Comparison of ENCODE assay signal across 1 cellular context in genomic region chr17:78128616-78129384, GRCh38.
A peak's percentile ranks its signal among the peaks of the same experiment; 100 is the strongest.
TF ChIP-seq lines count a peak whose summit lies in the region.

A gene with protein sequence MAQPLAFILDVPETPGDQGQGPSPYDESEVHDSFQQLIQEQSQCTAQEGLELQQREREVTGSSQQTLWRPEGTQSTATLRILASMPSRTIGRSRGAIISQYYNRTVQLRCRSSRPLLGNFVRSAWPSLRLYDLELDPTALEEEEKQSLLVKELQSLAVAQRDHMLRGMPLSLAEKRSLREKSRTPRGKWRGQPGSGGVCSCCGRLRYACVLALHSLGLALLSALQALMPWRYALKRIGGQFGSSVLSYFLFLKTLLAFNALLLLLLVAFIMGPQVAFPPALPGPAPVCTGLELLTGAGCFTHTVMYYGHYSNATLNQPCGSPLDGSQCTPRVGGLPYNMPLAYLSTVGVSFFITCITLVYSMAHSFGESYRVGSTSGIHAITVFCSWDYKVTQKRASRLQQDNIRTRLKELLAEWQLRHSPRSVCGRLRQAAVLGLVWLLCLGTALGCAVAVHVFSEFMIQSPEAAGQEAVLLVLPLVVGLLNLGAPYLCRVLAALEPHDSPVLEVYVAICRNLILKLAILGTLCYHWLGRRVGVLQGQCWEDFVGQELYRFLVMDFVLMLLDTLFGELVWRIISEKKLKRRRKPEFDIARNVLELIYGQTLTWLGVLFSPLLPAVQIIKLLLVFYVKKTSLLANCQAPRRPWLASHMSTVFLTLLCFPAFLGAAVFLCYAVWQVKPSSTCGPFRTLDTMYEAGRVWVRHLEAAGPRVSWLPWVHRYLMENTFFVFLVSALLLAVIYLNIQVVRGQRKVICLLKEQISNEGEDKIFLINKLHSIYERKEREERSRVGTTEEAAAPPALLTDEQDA (minus strand): TSS chr17:78128755. CDS start chr17:78126832, 1,923 bp downstream.

TF ChIP-seq in HepG2, 621 proteins besides CTCF, POLR2A, EP300 and RAD21 (continued from another document and continues in another):
- TF ChIP-seq, protein P1, sequence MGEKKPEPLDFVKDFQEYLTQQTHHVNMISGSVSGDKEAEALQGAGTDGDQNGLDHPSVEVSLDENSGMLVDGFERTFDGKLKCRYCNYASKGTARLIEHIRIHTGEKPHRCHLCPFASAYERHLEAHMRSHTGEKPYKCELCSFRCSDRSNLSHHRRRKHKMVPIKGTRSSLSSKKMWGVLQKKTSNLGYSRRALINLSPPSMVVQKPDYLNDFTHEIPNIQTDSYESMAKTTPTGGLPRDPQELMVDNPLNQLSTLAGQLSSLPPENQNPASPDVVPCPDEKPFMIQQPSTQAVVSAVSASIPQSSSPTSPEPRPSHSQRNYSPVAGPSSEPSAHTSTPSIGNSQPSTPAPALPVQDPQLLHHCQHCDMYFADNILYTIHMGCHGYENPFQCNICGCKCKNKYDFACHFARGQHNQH (CRISPR knock-in tag; IDR thresholded peaks at IDR 0.05) = peak; percentile 54; the same call in 1 of the 2 replicates
- TF ChIP-seq LCORL (IDR thresholded peaks at IDR 0.05) = peak; percentile 41; the same call in 1 of the 2 replicates
- TF ChIP-seq LCORL (CRISPR knock-in tag; IDR thresholded peaks at IDR 0.05) = no peak; the same call in 1 of the 2 replicates
- peak; percentile 61; the same call in 1 of the 2 replicates for TF ChIP-seq SAP130 (CRISPR knock-in tag; IDR thresholded peaks at IDR 0.05; ENCODE audit: low read depth)
- TF ChIP-seq, protein P2, sequence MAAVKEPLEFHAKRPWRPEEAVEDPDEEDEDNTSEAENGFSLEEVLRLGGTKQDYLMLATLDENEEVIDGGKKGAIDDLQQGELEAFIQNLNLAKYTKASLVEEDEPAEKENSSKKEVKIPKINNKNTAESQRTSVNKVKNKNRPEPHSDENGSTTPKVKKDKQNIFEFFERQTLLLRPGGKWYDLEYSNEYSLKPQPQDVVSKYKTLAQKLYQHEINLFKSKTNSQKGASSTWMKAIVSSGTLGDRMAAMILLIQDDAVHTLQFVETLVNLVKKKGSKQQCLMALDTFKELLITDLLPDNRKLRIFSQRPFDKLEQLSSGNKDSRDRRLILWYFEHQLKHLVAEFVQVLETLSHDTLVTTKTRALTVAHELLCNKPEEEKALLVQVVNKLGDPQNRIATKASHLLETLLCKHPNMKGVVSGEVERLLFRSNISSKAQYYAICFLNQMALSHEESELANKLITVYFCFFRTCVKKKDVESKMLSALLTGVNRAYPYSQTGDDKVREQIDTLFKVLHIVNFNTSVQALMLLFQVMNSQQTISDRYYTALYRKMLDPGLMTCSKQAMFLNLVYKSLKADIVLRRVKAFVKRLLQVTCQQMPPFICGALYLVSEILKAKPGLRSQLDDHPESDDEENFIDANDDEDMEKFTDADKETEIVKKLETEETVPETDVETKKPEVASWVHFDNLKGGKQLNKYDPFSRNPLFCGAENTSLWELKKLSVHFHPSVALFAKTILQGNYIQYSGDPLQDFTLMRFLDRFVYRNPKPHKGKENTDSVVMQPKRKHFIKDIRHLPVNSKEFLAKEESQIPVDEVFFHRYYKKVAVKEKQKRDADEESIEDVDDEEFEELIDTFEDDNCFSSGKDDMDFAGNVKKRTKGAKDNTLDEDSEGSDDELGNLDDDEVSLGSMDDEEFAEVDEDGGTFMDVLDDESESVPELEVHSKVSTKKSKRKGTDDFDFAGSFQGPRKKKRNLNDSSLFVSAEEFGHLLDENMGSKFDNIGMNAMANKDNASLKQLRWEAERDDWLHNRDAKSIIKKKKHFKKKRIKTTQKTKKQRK (IDR thresholded peaks at IDR 0.05; ENCODE audit: low read length) = no peak
- peak; percentile 31; the same call in 1 of the 2 replicates for TF ChIP-seq MYPOP (CRISPR knock-in tag; IDR thresholded peaks at IDR 0.05)
- TF ChIP-seq IKZF4 (CRISPR knock-in tag; IDR thresholded peaks at IDR 0.05; ENCODE audit: borderline replicate concordance, low read depth, not compliant biosample characterization) = no peak
- TF ChIP-seq ZNF180 (CRISPR knock-in tag; IDR thresholded peaks at IDR 0.05; ENCODE audit: borderline replicate concordance, low read depth) = no peak
- TF ChIP-seq NFYB (CRISPR knock-in tag; IDR thresholded peaks at IDR 0.05) = no peak
- TF ChIP-seq, protein P3, sequence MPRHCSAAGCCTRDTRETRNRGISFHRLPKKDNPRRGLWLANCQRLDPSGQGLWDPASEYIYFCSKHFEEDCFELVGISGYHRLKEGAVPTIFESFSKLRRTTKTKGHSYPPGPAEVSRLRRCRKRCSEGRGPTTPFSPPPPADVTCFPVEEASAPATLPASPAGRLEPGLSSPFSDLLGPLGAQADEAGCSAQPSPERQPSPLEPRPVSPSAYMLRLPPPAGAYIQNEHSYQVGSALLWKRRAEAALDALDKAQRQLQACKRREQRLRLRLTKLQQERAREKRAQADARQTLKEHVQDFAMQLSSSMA (CRISPR knock-in tag; IDR thresholded peaks at IDR 0.05) = peak; percentile 15; the same call in 1 of the 2 replicates
- TF ChIP-seq SRY (CRISPR knock-in tag; IDR thresholded peaks at IDR 0.05) = 0 out of 2 replicates have a peak, but pooled peaks have one; percentile 55
- TF ChIP-seq ZNF724P (CRISPR knock-in tag; IDR thresholded peaks at IDR 0.05; ENCODE audit: borderline replicate concordance) = no peak
- TF ChIP-seq ZNF850 (CRISPR knock-in tag; conservative IDR thresholded peaks at IDR 0.05) = no peak
- TF ChIP-seq GRHL1 (CRISPR knock-in tag; conservative IDR thresholded peaks at IDR 0.05) = no peak
- TF ChIP-seq ZBTB26 (CRISPR knock-in tag; IDR thresholded peaks at IDR 0.05; ENCODE audit: borderline replicate concordance) = no peak
- TF ChIP-seq ZNF34 (CRISPR knock-in tag; IDR thresholded peaks at IDR 0.05; ENCODE audit: borderline replicate concordance) = no peak
- TF ChIP-seq ZHX1 (CRISPR knock-in tag; IDR thresholded peaks at IDR 0.05; ENCODE audit: low read depth) = no peak
- no peak for TF ChIP-seq TCF12 (IDR thresholded peaks at IDR 0.05)
- peak; percentile 44; the same call in 1 of the 2 replicates for TF ChIP-seq TCF12 (CRISPR knock-in tag; IDR thresholded peaks at IDR 0.05)
- TF ChIP-seq TCF7 (IDR thresholded peaks at IDR 0.05; ENCODE audit: low read depth) = no peak
- no peak for TF ChIP-seq SMARCE1 (IDR thresholded peaks at IDR 0.05; ENCODE audit: borderline replicate concordance)
- no peak for TF ChIP-seq ZNF598 (CRISPR knock-in tag; IDR thresholded peaks at IDR 0.05; ENCODE audit: borderline replicate concordance)
- no peak for TF ChIP-seq ZNF766 (CRISPR knock-in tag; IDR thresholded peaks at IDR 0.05; ENCODE audit: borderline replicate concordance)
- TF ChIP-seq FLYWCH1 (CRISPR knock-in tag; IDR thresholded peaks at IDR 0.05) = no peak
- no peak for TF ChIP-seq ATM (IDR thresholded peaks at IDR 0.05; ENCODE audit: borderline replicate concordance)
- no peak for TF ChIP-seq ZNF570 (CRISPR knock-in tag; IDR thresholded peaks at IDR 0.05; ENCODE audit: borderline replicate concordance)
- peak; percentile 39; the same call in 1 of the 2 replicates for TF ChIP-seq JUND (CRISPR knock-in tag; IDR thresholded peaks at IDR 0.05)
- no peak for TF ChIP-seq CCAR2 (optimal IDR thresholded peaks at IDR 0.05; ENCODE audit: low read depth, low read length)
- TF ChIP-seq, protein P4, sequence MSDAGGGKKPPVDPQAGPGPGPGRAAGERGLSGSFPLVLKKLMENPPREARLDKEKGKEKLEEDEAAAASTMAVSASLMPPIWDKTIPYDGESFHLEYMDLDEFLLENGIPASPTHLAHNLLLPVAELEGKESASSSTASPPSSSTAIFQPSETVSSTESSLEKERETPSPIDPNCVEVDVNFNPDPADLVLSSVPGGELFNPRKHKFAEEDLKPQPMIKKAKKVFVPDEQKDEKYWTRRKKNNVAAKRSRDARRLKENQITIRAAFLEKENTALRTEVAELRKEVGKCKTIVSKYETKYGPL (CRISPR knock-in tag; IDR thresholded peaks at IDR 0.05) = no peak
- TF ChIP-seq ZSCAN30 (CRISPR knock-in tag; IDR thresholded peaks at IDR 0.05) = no peak
- TF ChIP-seq ZNF329 (CRISPR knock-in tag; IDR thresholded peaks at IDR 0.05; ENCODE audit: low read depth) = no peak
- TF ChIP-seq, protein P5, sequence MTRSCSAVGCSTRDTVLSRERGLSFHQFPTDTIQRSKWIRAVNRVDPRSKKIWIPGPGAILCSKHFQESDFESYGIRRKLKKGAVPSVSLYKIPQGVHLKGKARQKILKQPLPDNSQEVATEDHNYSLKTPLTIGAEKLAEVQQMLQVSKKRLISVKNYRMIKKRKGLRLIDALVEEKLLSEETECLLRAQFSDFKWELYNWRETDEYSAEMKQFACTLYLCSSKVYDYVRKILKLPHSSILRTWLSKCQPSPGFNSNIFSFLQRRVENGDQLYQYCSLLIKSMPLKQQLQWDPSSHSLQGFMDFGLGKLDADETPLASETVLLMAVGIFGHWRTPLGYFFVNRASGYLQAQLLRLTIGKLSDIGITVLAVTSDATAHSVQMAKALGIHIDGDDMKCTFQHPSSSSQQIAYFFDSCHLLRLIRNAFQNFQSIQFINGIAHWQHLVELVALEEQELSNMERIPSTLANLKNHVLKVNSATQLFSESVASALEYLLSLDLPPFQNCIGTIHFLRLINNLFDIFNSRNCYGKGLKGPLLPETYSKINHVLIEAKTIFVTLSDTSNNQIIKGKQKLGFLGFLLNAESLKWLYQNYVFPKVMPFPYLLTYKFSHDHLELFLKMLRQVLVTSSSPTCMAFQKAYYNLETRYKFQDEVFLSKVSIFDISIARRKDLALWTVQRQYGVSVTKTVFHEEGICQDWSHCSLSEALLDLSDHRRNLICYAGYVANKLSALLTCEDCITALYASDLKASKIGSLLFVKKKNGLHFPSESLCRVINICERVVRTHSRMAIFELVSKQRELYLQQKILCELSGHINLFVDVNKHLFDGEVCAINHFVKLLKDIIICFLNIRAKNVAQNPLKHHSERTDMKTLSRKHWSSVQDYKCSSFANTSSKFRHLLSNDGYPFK (CRISPR knock-in tag; IDR thresholded peaks at IDR 0.05; ENCODE audit: borderline replicate concordance) = no peak
- peak; percentile 39; the same call in 1 of the 2 replicates for TF ChIP-seq HDAC1 (CRISPR knock-in tag; IDR thresholded peaks at IDR 0.05)
- TF ChIP-seq ZNF652 (CRISPR knock-in tag; IDR thresholded peaks at IDR 0.05; ENCODE audit: borderline replicate concordance, low read depth) = no peak
- TF ChIP-seq MEIS2 (CRISPR knock-in tag; IDR thresholded peaks at IDR 0.05) = peak; percentile 70; the same call in 1 of the 2 replicates
- TF ChIP-seq KLF11 (CRISPR knock-in tag; IDR thresholded peaks at IDR 0.05) = no peak
- TF ChIP-seq NRL (CRISPR knock-in tag; IDR thresholded peaks at IDR 0.05; ENCODE audit: borderline replicate concordance) = 0 out of 2 replicates have a peak, but pooled peaks have one; percentile 68
- no peak for TF ChIP-seq ZNF12 (CRISPR knock-in tag; IDR thresholded peaks at IDR 0.05)
- TF ChIP-seq CEBPG (CRISPR knock-in tag; IDR thresholded peaks at IDR 0.05) = no peak
